ENCODE assay signal across 15 cellular contexts in genomic region chr2:95641787-95642186, GRCh38. TPM values are rescaled to one million over a fixed set of nuclear protein-coding genes. Genes with fewer than 3 reads are reported as not detected.
DNase-seq lines count a peak whose midpoint lies in the region; ATAC-seq, FAIRE-seq and TF ChIP-seq lines count a peak whose summit lies in the region.
"Not testable (repeated sequence)": the region's sequence is repeated elsewhere in the genome, so short reads cannot be mapped to it uniquely, and the experiment has no call there.
"Had no signal": no experiment of that assay in that cellular context is flagged by ENCODE, and none has a peak within 500 bp of the region (broad histone marks: within the 10 kb centered on the region; RNA-seq: fewer than 3 reads in every experiment).

No MANE protein-coding gene starts in this region.

- peak; percentile 99 for FAIRE-seq in RCC 7860 (lab: Jason Lieb, UNC)

- H3K9me3 ChIP-seq in fibroblast of lung (ENCODE audit: control insufficient read depth, insufficient read depth, low read depth, low read length); heart right ventricle: not testable (repeated sequence)

- DNase-seq in AG10803 (ENCODE audit: low read depth), result peak; percentile 82
- peak; percentile 83 for DNase-seq in HT1080 (ENCODE audit: low read depth)
- DNase-seq in RCC 7860 (ENCODE audit: low spot score), result peak; percentile 57
- peak; percentile 64 for DNase-seq in astrocyte of the cerebellum (ENCODE audit: low read depth)
- peak; percentile 54 to 91 for DNase-seq in fibroblast of lung (ENCODE audit: low read depth in 2 of 2)
- not testable (repeated sequence) for DNase-seq in heart right ventricle; omental fat pad (ENCODE audit: low spot score)

- peak; percentile 21 to 75 (median 54) for ATAC-seq in heart right ventricle
- peak; percentile 90 for ATAC-seq in omental fat pad (ENCODE audit: low FRiP score)

- 55% methylated on average over 2 of the region's 2 CpGs; no CpG with 5 or more reads in 1 of the 2 donors for WGBS in heart right ventricle, 2 donors

- H3K4me1 ChIP-seq in fibroblast of lung (ENCODE audit: control insufficient read depth, extremely low read depth, insufficient read depth, low read length); heart right ventricle: not testable (repeated sequence)

- not testable (repeated sequence) for H4K20me1 ChIP-seq in fibroblast of lung (ENCODE audit: control insufficient read depth, extremely low read depth, insufficient read depth, low read length)

- H2AFZ ChIP-seq in fibroblast of lung (ENCODE audit: low read length), result not testable (repeated sequence)

- not testable (repeated sequence) for H3K36me3 ChIP-seq in fibroblast of lung (ENCODE audit: control insufficient read depth, insufficient read depth, low read length); heart right ventricle

- H3K9ac ChIP-seq in fibroblast of lung (ENCODE audit: insufficient read depth, low read length), result not testable (repeated sequence)

- H3K79me2 ChIP-seq in fibroblast of lung (ENCODE audit: control insufficient read depth, insufficient read depth, low read length), result not testable (repeated sequence)

- intact Hi-C loops in heart right ventricle (cut with DNase I), result not testable (repeated sequence)

- TF ChIP-seq CTCF in AG10803 (conservative IDR thresholded peaks at IDR 0.05; ENCODE audit: low read length); astrocyte of the cerebellum (IDR thresholded peaks at IDR 0.05; ENCODE audit: low read depth, low read length, missing control alignments); fibroblast of lung (conservative IDR thresholded peaks at IDR 0.05 in 1 of 2, IDR thresholded peaks at IDR 0.05 in 1 of 2; ENCODE audit: low read depth in 1 of 2, low read length in 2 of 2); heart right ventricle (IDR thresholded peaks at IDR 0.05); omental fat pad (IDR thresholded peaks at IDR 0.05): not testable (repeated sequence)

- not testable (repeated sequence) for H3K27me3 ChIP-seq in fibroblast of lung (ENCODE audit: control insufficient read depth, insufficient read depth, low read length); heart right ventricle

- not testable (repeated sequence) for H3K4me3 ChIP-seq in AG10803 (ENCODE audit: low read length); astrocyte of the cerebellum (ENCODE audit: low read depth, low read length); fibroblast of lung (replicated peaks in 1 of 4; ENCODE audit: control extremely low read depth in 1 of 4, insufficient read depth in 1 of 4, low read depth in 3 of 4, low read length in 4 of 4); heart right ventricle

- in situ Hi-C loops in astrocyte of the cerebellum (cut with HindIII; ENCODE audit: low sequenced_read_pairs), result not testable (repeated sequence)

- H3K27ac ChIP-seq in fibroblast of lung (ENCODE audit: insufficient read depth, low read length); heart right ventricle: not testable (repeated sequence)

- not testable (repeated sequence) for H3K4me2 ChIP-seq in fibroblast of lung (ENCODE audit: extremely low read depth, insufficient read depth, low read length)

RNA-seq across cellular contexts. Expression of gene TRIM43, which starts 50.0 kb away (rescaled TPM):
- not detected in 2 replicates for total RNA-seq in HT1080 (2014; rRNA removed; shearing (Covaris generic))
- polyA plus RNA-seq in HT1080 (2015; cell fraction: cytosol; rRNA removed), result not detected in 2 replicates
- polyA plus RNA-seq in HT1080 (2015; cell fraction: nucleus; rRNA removed), result not detected in 2 replicates
- not detected in 2 replicates for total RNA-seq in fibroblast of lung
- polyA plus RNA-seq in fibroblast of lung, result not detected in 2 replicates
- not detected in 2 replicates for polyA plus RNA-seq in fibroblast of lung (2012)
- polyA minus RNA-seq in fibroblast of lung (ENCODE audit: low replicate concordance), result not detected in 2 replicates
- total RNA-seq in heart right ventricle, result not detected
- polyA plus RNA-seq in heart right ventricle, result not detected
- total RNA-seq in omental fat pad, result not detected
- total RNA-seq: activated T-cell treated with anti-CD3 and anti-CD28 coated beads, Interleukin-2, amount 50 U/mL, for 72 hours; CD4-positive, alpha-beta T cell; endothelial cell of umbilical vein; kidney; mesenteric fat pad; pulmonary artery endothelial cell; WTC11 had no signal
- polyA plus RNA-seq: endothelial cell of umbilical vein, small intestine had no signal
